ENCODE assay signal across 9 cellular contexts in the genomic region with DNA sequence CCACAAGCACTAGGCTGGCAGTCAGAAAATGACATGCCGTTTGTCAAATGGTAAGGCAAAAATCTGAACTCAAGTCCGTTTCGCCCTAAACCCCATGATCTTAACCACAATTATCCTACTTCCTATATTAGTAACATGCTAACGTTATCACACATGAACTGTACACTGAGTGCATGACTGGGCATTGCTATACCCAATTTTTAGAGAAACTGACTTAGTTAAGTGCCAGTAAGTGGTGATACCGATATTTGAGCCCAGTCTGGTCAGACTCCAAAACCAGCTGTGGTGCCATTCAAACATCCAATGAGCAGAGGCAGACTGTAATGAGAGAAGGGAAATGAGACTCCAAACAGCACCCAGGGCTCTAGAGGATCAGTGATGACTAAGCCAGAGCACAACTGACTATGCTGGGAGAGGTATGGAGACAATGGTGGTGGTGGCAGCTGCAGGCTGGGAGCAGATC.
A peak's percentile ranks its signal among the peaks of the same experiment; 100 is the strongest.
DNase-seq lines count a peak whose midpoint lies in the region; ATAC-seq lines count a peak whose summit lies in the region.
"Had no signal": no experiment of that assay in that cellular context is flagged by ENCODE, and none has a peak within 500 bp of the region (broad histone marks: within the 10 kb centered on the region; RNA-seq: fewer than 3 reads in every experiment).

No MANE protein-coding gene starts in this region.

- peak; percentile 22 for ATAC-seq in Right ventricle myocardium superior (ENCODE audit: poor library complexity)
- peak; percentile 77 for ATAC-seq in HG03108 (IDR thresholded peaks at IDR 0.05; ENCODE audit: unreplicated experiment)
- peak; percentile 83 for ATAC-seq in stimulated activated naive CD8-positive, alpha-beta T cell treated with anti-CD3 and anti-CD28 coated beads, Interleukin-15, amount 100 ng/mL, for 72 hours
- ATAC-seq in T-cell (replicated peaks in 1 of 4), result no peak

- H3K9me3 Mint-ChIP-seq in stimulated activated naive CD8-positive, alpha-beta T cell treated with anti-CD3 and anti-CD28 coated beads, Interleukin-15, amount 100 ng/mL, for 72 hours, result no peaks in the 10 kb centered on the region
- H3K9me3 Mint-ChIP-seq in activated CD4-positive, alpha-beta memory T cell treated with anti-CD3 and anti-CD28 coated beads, Interleukin-2, amount 10 ng/mL, durations not matched to agents 7 days and 5 days, result no peaks in the 10 kb centered on the region
- no peaks in the 10 kb centered on the region for H3K9me3 Mint-ChIP-seq in T-cell

- H3K4me3 ChIP-seq in SJCRH30, result peak overlapping the region; percentile 4; the same call in 1 of the 2 replicates

- intact Hi-C loops in Right ventricle myocardium superior (cut with DNase I), result no loop called here
- intact Hi-C loops in cardiac septum (cut with DNase I), result no loop called here

- no peaks in the 10 kb centered on the region for H3K4me1 Mint-ChIP-seq in stimulated activated naive CD8-positive, alpha-beta T cell treated with anti-CD3 and anti-CD28 coated beads, Interleukin-15, amount 100 ng/mL, for 72 hours
- peaks cover 2% of the 10 kb centered on the region for H3K4me1 Mint-ChIP-seq in activated CD4-positive, alpha-beta memory T cell treated with anti-CD3 and anti-CD28 coated beads, Interleukin-2, amount 10 ng/mL, durations not matched to agents 7 days and 5 days
- H3K4me1 Mint-ChIP-seq in T-cell, result no peaks in the 10 kb centered on the region

- H3K27ac Mint-ChIP-seq in stimulated activated naive CD8-positive, alpha-beta T cell treated with anti-CD3 and anti-CD28 coated beads, Interleukin-15, amount 100 ng/mL, for 72 hours, result no peak overlapping the region
- no peak overlapping the region for H3K27ac Mint-ChIP-seq in activated CD4-positive, alpha-beta memory T cell treated with anti-CD3 and anti-CD28 coated beads, Interleukin-2, amount 10 ng/mL, durations not matched to agents 7 days and 5 days
- H3K27ac Mint-ChIP-seq in T-cell, result no peak overlapping the region

- no peak overlapping the region for H3K4me3 Mint-ChIP-seq in stimulated activated naive CD8-positive, alpha-beta T cell treated with anti-CD3 and anti-CD28 coated beads, Interleukin-15, amount 100 ng/mL, for 72 hours
- no peak overlapping the region for H3K4me3 Mint-ChIP-seq in activated CD4-positive, alpha-beta memory T cell treated with anti-CD3 and anti-CD28 coated beads, Interleukin-2, amount 10 ng/mL, durations not matched to agents 7 days and 5 days
- no peak overlapping the region for H3K4me3 Mint-ChIP-seq in T-cell

- peaks cover 17% of the 10 kb centered on the region for H3K27me3 Mint-ChIP-seq in stimulated activated naive CD8-positive, alpha-beta T cell treated with anti-CD3 and anti-CD28 coated beads, Interleukin-15, amount 100 ng/mL, for 72 hours
- H3K27me3 Mint-ChIP-seq in activated CD4-positive, alpha-beta memory T cell treated with anti-CD3 and anti-CD28 coated beads, Interleukin-2, amount 10 ng/mL, durations not matched to agents 7 days and 5 days, result peaks cover 14% of the 10 kb centered on the region
- H3K27me3 Mint-ChIP-seq in T-cell, result peaks cover 23 to 38% of the 10 kb centered on the region in 2 donors

- H3K36me3 Mint-ChIP-seq in activated CD4-positive, alpha-beta memory T cell treated with anti-CD3 and anti-CD28 coated beads, Interleukin-2, amount 10 ng/mL, durations not matched to agents 7 days and 5 days (ENCODE audit: low read depth), result no peaks in the 10 kb centered on the region
- no peaks in the 10 kb centered on the region for H3K36me3 Mint-ChIP-seq in T-cell

- no peaks in the 10 kb centered on the region for H3K9me3 ChIP-seq in SJCRH30 (replicated peaks)

- CTCF ChIA-PET in activated CD4-positive, alpha-beta memory T cell treated with anti-CD3 and anti-CD28 coated beads, Interleukin-2, amount 10 ng/mL, durations not matched to agents 7 days and 5 days (lab: Charles Lee), result no interaction called here
- CTCF ChIA-PET in T-cell (lab: Charles Lee), result no interaction called here

- no peaks in the 10 kb centered on the region for H3K27me3 ChIP-seq in SJCRH30

- H3K36me3 ChIP-seq in SJCRH30, result no peaks in the 10 kb centered on the region

- peak overlapping the region; percentile 89 for H3K27ac ChIP-seq in SJCRH30
- H3K27ac ChIP-seq: VCaP had no signal

- DNase-seq in Right ventricle myocardium superior (no peak), cardiac septum (ENCODE audit: low spot score) (no peak), SJCRH30 (peak; percentile 91 to 98), T-cell (no peak), activated gamma-delta T cell treated with Interleukin-2 at 50 U/mL for 16 hours (no peak)
- DNase-seq in stimulated activated naive CD8-positive, alpha-beta T cell treated with anti-CD3 and anti-CD28 coated beads, Interleukin-15, amount 100 ng/mL, for 72 hours, result no peak
- no peak for DNase-seq in activated CD4-positive, alpha-beta memory T cell treated with anti-CD3 and anti-CD28 coated beads, Interleukin-2, amount 10 ng/mL, durations not matched to agents 7 days and 5 days

- POLR2A ChIA-PET in activated CD4-positive, alpha-beta memory T cell treated with anti-CD3 and anti-CD28 coated beads, Interleukin-2, amount 10 ng/mL, durations not matched to agents 7 days and 5 days (lab: Charles Lee), result no interaction called here
- POLR2A ChIA-PET in T-cell (lab: Charles Lee), result no interaction called here

- peaks cover 34% of the 10 kb centered on the region for H3K4me1 ChIP-seq in SJCRH30

Comparison
In these comparisons a context has a peak if more than half of its experiments do, and no peak if none do; other contexts are left out.
1. ATAC-seq: peak in Right ventricle myocardium superior (single experiment), HG03108 (single experiment) and stimulated activated naive CD8-positive, alpha-beta T cell treated with anti-CD3 and anti-CD28 coated beads, Interleukin-15, amount 100 ng/mL, for 72 hours (single experiment); none in T-cell (0 of 4).
2. DNase-seq: peak in SJCRH30 (2 of 2); none in Right ventricle myocardium superior (single experiment), cardiac septum (single experiment), stimulated activated naive CD8-positive, alpha-beta T cell treated with anti-CD3 and anti-CD28 coated beads, Interleukin-15, amount 100 ng/mL, for 72 hours (0 of 2), activated CD4-positive, alpha-beta memory T cell treated with anti-CD3 and anti-CD28 coated beads, Interleukin-2, amount 10 ng/mL, durations not matched to agents 7 days and 5 days (single experiment), T-cell (0 of 34) and activated gamma-delta T cell treated with Interleukin-2 at 50 U/mL for 16 hours (single experiment).